ENCODE assay signal across 8 cellular contexts in the genomic region with DNA sequence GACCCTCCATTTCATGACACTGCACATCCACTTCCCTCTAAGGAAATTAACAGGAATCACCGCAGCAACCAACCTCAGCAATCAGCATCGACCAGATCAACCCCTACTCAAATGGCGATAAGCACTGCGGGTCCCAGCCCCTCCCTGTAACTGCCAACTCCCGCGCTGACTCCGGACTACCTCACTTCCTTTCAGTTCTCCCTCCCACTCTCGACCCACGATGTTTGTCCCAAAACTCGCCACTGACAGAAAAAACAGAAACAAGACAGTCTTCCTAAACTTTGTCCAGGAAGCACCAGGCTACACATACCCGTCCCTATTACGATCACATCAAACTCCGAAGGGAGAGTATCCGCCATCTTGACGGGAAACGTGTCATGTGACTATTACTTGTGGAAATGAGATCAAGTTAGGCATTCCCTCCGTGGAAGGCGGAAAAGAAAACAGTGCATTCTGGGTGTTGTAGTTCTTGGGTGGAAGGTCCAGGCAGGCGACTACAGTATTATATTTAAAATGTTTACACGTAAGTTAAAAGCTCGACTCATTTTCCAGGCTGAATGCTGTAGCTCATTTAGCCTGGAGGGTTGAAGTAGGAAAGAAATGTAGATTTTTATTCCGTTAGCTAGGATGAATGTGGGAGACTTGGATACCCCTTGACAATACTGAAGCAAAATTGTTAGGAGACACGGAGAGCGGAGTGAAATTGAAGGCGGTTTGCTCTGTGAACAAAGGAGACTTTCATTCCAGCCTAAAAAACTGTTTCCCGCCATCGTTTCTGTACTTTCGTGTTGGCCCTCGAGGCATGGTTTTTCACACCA. TPM values are rescaled to one million over a fixed set of nuclear protein-coding genes. Genes with fewer than 3 reads are reported as not detected.
A peak's percentile ranks its signal among the peaks of the same experiment; 100 is the strongest.
DNase-seq lines count a peak whose midpoint lies in the region; ATAC-seq and FAIRE-seq lines count a peak whose summit lies in the region.

Gene CHM, minus strand, starts transcription at position 385 of the 818 bp plus-strand sequence. Its CDS starts 26 bp downstream, at position 359.

- no peaks in the 10 kb centered on the region for H3K79me1 ChIP-seq in mesenchymal stem cell (replicated peaks; ENCODE audit: low read length, poor library complexity, severe bottlenecking)

- ATAC-seq in HG03457 (IDR thresholded peaks at IDR 0.05; ENCODE audit: unreplicated experiment): peak; percentile 99
- ATAC-seq in effector memory CD8-positive, alpha-beta T cell (replicated peaks): peak; percentile 95

- peak within 1 kb of the TSS; percentile 99 for H3K27ac ChIP-seq in ACC112 (ENCODE audit: low read depth, low read length)
- H3K27ac ChIP-seq in mesenchymal stem cell (ENCODE audit: low read length, poor library complexity, severe bottlenecking): peak within 1 kb of the TSS; percentile 88

- no peaks in the 10 kb centered on the region for H3K27me3 ChIP-seq in ACC112 (ENCODE audit: insufficient read depth, low read length)
- H3K27me3 ChIP-seq in mesenchymal stem cell (ENCODE audit: control insufficient read depth in 1 of 2, insufficient read depth in 1 of 2, low read length in 2 of 2): no peaks in the 10 kb centered on the region

- H3K9ac ChIP-seq in mesenchymal stem cell (ENCODE audit: low read length): peak within 1 kb of the TSS; percentile 90

- no peaks in the 10 kb centered on the region for H3K9me3 Mint-ChIP-seq in effector memory CD8-positive, alpha-beta T cell

- peaks cover 2% of the 10 kb centered on the region for H3K36me3 Mint-ChIP-seq in effector memory CD8-positive, alpha-beta T cell (ENCODE audit: insufficient read depth)

- H3K27ac Mint-ChIP-seq in effector memory CD8-positive, alpha-beta T cell: no peak within 1 kb of the TSS

- DNase-seq in GM19239 (ENCODE audit: insufficient read length, low spot score) (peak; percentile 44), mesenchymal stem cell (peak; percentile 86), midbrain (lab: John Stamatoyannopoulos, UW) (no peak)
- peak; percentile 57 for DNase-seq in activated CD4-positive, alpha-beta T cell treated with anti-CD3 and anti-CD28 coated beads for 48 hours
- DNase-seq in effector memory CD8-positive, alpha-beta T cell: peak; percentile 41 to 57 (median 53)
- peak; percentile 5 for DNase-seq in stimulated activated CD8-positive, alpha-beta memory T cell treated with anti-CD3 and anti-CD28 coated beads, Interleukin-15, amount 100 ng/mL, for 24 hours (ENCODE audit: low read depth)

- H3K4ac ChIP-seq in mesenchymal stem cell (ENCODE audit: low read depth in 1 of 2, low read length in 2 of 2): peak within 1 kb of the TSS in 1 of 2 experiments; percentile 61

- no peak within 1 kb of the TSS for H3K4me3 Mint-ChIP-seq in effector memory CD8-positive, alpha-beta T cell

- H3K4me1 Mint-ChIP-seq in effector memory CD8-positive, alpha-beta T cell (ENCODE audit: low read depth in 2 of 2): peaks cover 3 to 11% of the 10 kb centered on the region in 2 donors

- H3K4me1 ChIP-seq in ACC112 (ENCODE audit: control insufficient read depth, insufficient read depth, low read length, unreplicated experiment) (peaks cover 4% of the 10 kb centered on the region), mesenchymal stem cell (ENCODE audit: control insufficient read depth, insufficient read depth, low read depth, low read length) (no peaks in the 10 kb centered on the region)

- H3K4me3 ChIP-seq in ACC112 (ENCODE audit: low read depth, low read length) (peak within 1 kb of the TSS; percentile 97), mesenchymal stem cell (ENCODE audit: insufficient read depth in 1 of 2, low read depth in 1 of 2, low read length in 2 of 2) (peak within 1 kb of the TSS; percentile 47 to 84)

- no peak within 1 kb of the TSS for H2BK12ac ChIP-seq in mesenchymal stem cell (ENCODE audit: low read length in 2 of 2)

- H2BK15ac ChIP-seq in mesenchymal stem cell (ENCODE audit: low read depth, poor library complexity, severe bottlenecking): no peak within 1 kb of the TSS

- H3K4me2 ChIP-seq in mesenchymal stem cell (ENCODE audit: low read length, poor library complexity, severe bottlenecking): peak within 1 kb of the TSS; percentile 47

- H2AK5ac ChIP-seq in mesenchymal stem cell (ENCODE audit: low read length, severe bottlenecking): no peak within 1 kb of the TSS

- no peaks in the 10 kb centered on the region for H3K9me3 ChIP-seq in mesenchymal stem cell (ENCODE audit: control insufficient read depth, low read length)

- no peak within 1 kb of the TSS for H3K14ac ChIP-seq in mesenchymal stem cell (ENCODE audit: low read length in 2 of 2)

- H3K79me2 ChIP-seq in ACC112 (ENCODE audit: control insufficient read depth, insufficient read depth, low read length, unreplicated experiment): peaks cover 47% of the 10 kb centered on the region

- H4K8ac ChIP-seq in mesenchymal stem cell (ENCODE audit: low read length): no peak within 1 kb of the TSS

- H3K23ac ChIP-seq in mesenchymal stem cell (ENCODE audit: low read length in 2 of 2): no peak within 1 kb of the TSS

- no peak within 1 kb of the TSS for H2BK5ac ChIP-seq in mesenchymal stem cell (ENCODE audit: low read depth, low read length, poor library complexity, severe bottlenecking)

- H3K36me3 ChIP-seq in ACC112 (ENCODE audit: insufficient read depth, low read length) (0 out of 2 replicates have a peak, but pooled peaks cover 2% of the 10 kb centered on the region), mesenchymal stem cell (ENCODE audit: control insufficient read depth in 1 of 2, insufficient read depth in 2 of 2, low read depth in 1 of 2, low read length in 2 of 2) (no peaks in the 10 kb centered on the region)

- H2AFZ ChIP-seq in ACC112 (ENCODE audit: low read length, unreplicated experiment) (peak within 1 kb of the TSS; percentile 93), mesenchymal stem cell (ENCODE audit: low read depth, low read length) (no peak within 1 kb of the TSS)

- H2BK120ac ChIP-seq in mesenchymal stem cell (ENCODE audit: low read depth, low read length): no peak within 1 kb of the TSS

- WGBS in mesenchymal stem cell: 29% methylated on average over 18 of the region's 29 CpGs

- H3K27me3 Mint-ChIP-seq in effector memory CD8-positive, alpha-beta T cell: peaks cover 0 to 8% of the 10 kb centered on the region in 2 donors

- FAIRE-seq in GM19239 (lab: Jason Lieb, UNC): peak; percentile 96

- peak within 1 kb of the TSS in 1 of 2 experiments; percentile 5 for H3K18ac ChIP-seq in mesenchymal stem cell (ENCODE audit: low read depth in 1 of 2, low read length in 2 of 2)

- H4K91ac ChIP-seq in mesenchymal stem cell (ENCODE audit: low read length): no peak within 1 kb of the TSS

RNA-seq across cellular contexts. Expression of gene CHM, which starts in this region (rescaled TPM):
- polyA plus RNA-seq in mesenchymal stem cell (2013, experiment 1 of 2): 14.6 TPM
- polyA plus RNA-seq in mesenchymal stem cell (2013, experiment 2 of 2): 16.3 TPM
